20 cellular contexts compared by ENCODE assay signal in genomic region chr3:11434697-11435096, GRCh38.
DNase-seq lines count a peak whose midpoint lies in the region; ATAC-seq and TF ChIP-seq lines count a peak whose summit lies in the region.
"Had no signal": no experiment of that assay in that cellular context is flagged by ENCODE, and none has a peak within 500 bp of the region (broad histone marks: within the 10 kb centered on the region; RNA-seq: fewer than 3 reads in every experiment).

No MANE protein-coding gene starts in this region.

- H3K36me3 ChIP-seq in ACC112 (ENCODE audit: insufficient read depth, low read length) (no peaks in the 10 kb centered on the region), smooth muscle cell (ENCODE audit: low read depth) (no peaks in the 10 kb centered on the region)
- H3K36me3 ChIP-seq in CD4-positive, alpha-beta memory T cell (ENCODE audit: insufficient read depth, low read length) = no peaks in the 10 kb centered on the region

- H3K9ac ChIP-seq in smooth muscle cell (ENCODE audit: low read depth) = peak overlapping the region; percentile 22

- H3K27me3 Mint-ChIP-seq in chondrocyte (ENCODE audit: low read depth) = no peaks in the 10 kb centered on the region
- no peaks in the 10 kb centered on the region for H3K27me3 Mint-ChIP-seq in CD4-positive, alpha-beta memory T cell
- H3K27me3 Mint-ChIP-seq: activated CD4-positive, alpha-beta T cell treated with anti-CD3 and anti-CD28 coated beads, Interleukin-2, amount 10 ng/mL, durations not matched to agents 24 days and 14 days; CD4-positive, CD25-positive, alpha-beta regulatory T cell had no signal

- H3K27me3 ChIP-seq in ACC112 (ENCODE audit: insufficient read depth, low read length) (no peaks in the 10 kb centered on the region), right cardiac atrium (ENCODE audit: control insufficient read depth, insufficient read depth) (no peaks in the 10 kb centered on the region), smooth muscle cell (ENCODE audit: low read depth) (no peaks in the 10 kb centered on the region)
- H3K27me3 ChIP-seq in CD4-positive, alpha-beta memory T cell (ENCODE audit: insufficient read depth, low read length) = no peaks in the 10 kb centered on the region

- no peak for DNase-seq in chondrocyte (ENCODE audit: low spot score)
- no peak for DNase-seq in right cardiac atrium
- no peak for DNase-seq in smooth muscle cell (lab: John Stamatoyannopoulos, UW; ENCODE audit: unreplicated experiment)
- DNase-seq in NCI-H187 (lab: John Stamatoyannopoulos, UW) = no peak
- no peak for DNase-seq in CD4-positive, alpha-beta memory T cell
- DNase-seq in stimulated activated CD8-positive, alpha-beta memory T cell treated with anti-CD3 and anti-CD28 coated beads, Interleukin-4, amount 100 ng/mL, for 48 hours = no peak
- DNase-seq: activated CD4-positive, alpha-beta T cell treated with anti-CD3 and anti-CD28 coated beads, Interleukin-2, amount 10 ng/mL, durations not matched to agents 24 days and 14 days; activated T-cell treated with anti-CD3 and anti-CD28 coated beads, Interleukin-2, amount 50 U/mL, for 4 hours; CD4-positive, CD25-positive, alpha-beta regulatory T cell; cortex of kidney; NCI-H1105; NCI-H2227 treated with DMSO at 0.1 percent for 48 hours; SHP77 treated with DMSO at 0.1 percent for 48 hours; stimulated activated CD4-positive, alpha-beta T cell treated with anti-CD3 and anti-CD28 coated beads, Interleukin-4, amount 100 ng/mL, for 24 hours had no signal

- no peak for TF ChIP-seq CTCF in chondrocyte (IDR thresholded peaks at IDR 0.05)
- TF ChIP-seq CTCF in smooth muscle cell (IDR thresholded peaks at IDR 0.05; ENCODE audit: borderline replicate concordance, insufficient read depth, poor library complexity, severe bottlenecking) = no peak

- H3K79me2 ChIP-seq in ACC112 (ENCODE audit: control insufficient read depth, insufficient read depth, low read length, unreplicated experiment) (no peaks in the 10 kb centered on the region), smooth muscle cell (ENCODE audit: low read depth) (no peaks in the 10 kb centered on the region)

- H2AFZ ChIP-seq in ACC112 (ENCODE audit: low read length, unreplicated experiment) (no peak overlapping the region), smooth muscle cell (ENCODE audit: low read depth) (no peak overlapping the region)

- H3K9me3 ChIP-seq in right cardiac atrium (ENCODE audit: control insufficient read depth, low read length) (no peaks in the 10 kb centered on the region), smooth muscle cell (replicated peaks; ENCODE audit: low read depth) (no peaks in the 10 kb centered on the region)
- no peaks in the 10 kb centered on the region for H3K9me3 ChIP-seq in CD4-positive, alpha-beta memory T cell (ENCODE audit: control insufficient read depth in 1 of 2, low read length in 2 of 2)
- H3K9me3 ChIP-seq: A549 had no signal

- peaks cover 4% of the 10 kb centered on the region for H3K9me3 Mint-ChIP-seq in chondrocyte (ENCODE audit: low read depth)
- H3K9me3 Mint-ChIP-seq in CD4-positive, alpha-beta memory T cell = no peaks in the 10 kb centered on the region
- H3K9me3 Mint-ChIP-seq: activated CD4-positive, alpha-beta T cell treated with anti-CD3 and anti-CD28 coated beads, Interleukin-2, amount 10 ng/mL, durations not matched to agents 24 days and 14 days; activated T-cell treated with anti-CD3 and anti-CD28 coated beads, Interleukin-2, amount 50 U/mL, for 4 hours; neural crest cell had no signal

- intact Hi-C loops in right cardiac atrium (cut with DNase I) = no loop called here
- intact Hi-C loops in CD4-positive, alpha-beta memory T cell (cut with micrococcal nuclease) = no loop called here

- peak overlapping the region; percentile 86 for H3K27ac Mint-ChIP-seq in chondrocyte (ENCODE audit: unreplicated experiment)
- H3K27ac Mint-ChIP-seq in CD4-positive, alpha-beta memory T cell = no peak overlapping the region
- H3K27ac Mint-ChIP-seq: activated CD4-positive, alpha-beta T cell treated with anti-CD3 and anti-CD28 coated beads, Interleukin-2, amount 10 ng/mL, durations not matched to agents 24 days and 14 days had no signal

- H3K4me2 ChIP-seq in smooth muscle cell = peak overlapping the region; percentile 55
- H3K4me2 ChIP-seq: A549 had no signal

- H3K4me1 Mint-ChIP-seq in chondrocyte (ENCODE audit: low read depth) = peaks cover 71% of the 10 kb centered on the region
- H3K4me1 Mint-ChIP-seq in CD4-positive, alpha-beta memory T cell = no peaks in the 10 kb centered on the region
- H3K4me1 Mint-ChIP-seq: activated CD4-positive, alpha-beta T cell treated with anti-CD3 and anti-CD28 coated beads, Interleukin-2, amount 10 ng/mL, durations not matched to agents 24 days and 14 days had no signal

- peak; percentile 15 to 45 for ATAC-seq in right cardiac atrium
- ATAC-seq in HG02870 (IDR thresholded peaks at IDR 0.05; ENCODE audit: unreplicated experiment) = no peak
- ATAC-seq: A549; activated T-cell treated with anti-CD3 and anti-CD28 coated beads, Interleukin-2, amount 50 U/mL, for 4 hours; esophagus mucosa had no signal

- no peak overlapping the region for H3K4me3 Mint-ChIP-seq in chondrocyte (ENCODE audit: unreplicated experiment)
- no peak overlapping the region for H3K4me3 Mint-ChIP-seq in CD4-positive, alpha-beta memory T cell
- H3K4me3 Mint-ChIP-seq: activated CD4-positive, alpha-beta T cell treated with anti-CD3 and anti-CD28 coated beads, Interleukin-2, amount 10 ng/mL, durations not matched to agents 24 days and 14 days; activated T-cell treated with anti-CD3 and anti-CD28 coated beads, Interleukin-2, amount 50 U/mL, for 4 hours; CD4-positive, CD25-positive, alpha-beta regulatory T cell; neural crest cell had no signal

- H4K20me1 ChIP-seq in smooth muscle cell (ENCODE audit: low read depth) = no peaks in the 10 kb centered on the region

- WGBS in right cardiac atrium = 65% methylated on average over 5 of the region's 5 CpGs
- 75% methylated on average over 5 of the region's 5 CpGs for WGBS in smooth muscle cell (ENCODE audit: low lambda C conversion rate)

- H3K27ac ChIP-seq in ACC112 (ENCODE audit: low read depth, low read length) (peak overlapping the region; percentile 77), right cardiac atrium (ENCODE audit: low read length) (no peak overlapping the region), smooth muscle cell (ENCODE audit: low read depth) (peak overlapping the region; percentile 88)
- H3K27ac ChIP-seq in CD4-positive, alpha-beta memory T cell (ENCODE audit: low read depth, low read length) = no peak overlapping the region
- H3K27ac ChIP-seq: A549 had no signal

- POLR2A ChIA-PET in CD4-positive, alpha-beta memory T cell (lab: Charles Lee; ENCODE audit: partially characterized antibody) = no interaction called here

- H3K4me1 ChIP-seq in ACC112 (ENCODE audit: control insufficient read depth, insufficient read depth, low read length, unreplicated experiment) = peaks cover 20% of the 10 kb centered on the region
- H3K4me1 ChIP-seq in right cardiac atrium (ENCODE audit: control insufficient read depth, insufficient read depth, low read length) = no peaks in the 10 kb centered on the region
- H3K4me1 ChIP-seq in smooth muscle cell (ENCODE audit: low read depth) = no peaks in the 10 kb centered on the region
- H3K4me1 ChIP-seq in CD4-positive, alpha-beta memory T cell (ENCODE audit: insufficient read depth, low read length) = no peaks in the 10 kb centered on the region
- H3K4me1 ChIP-seq: A549 had no signal

- H3F3A ChIP-seq in smooth muscle cell (ENCODE audit: low read depth) = no peaks in the 10 kb centered on the region

- no peak overlapping the region for H3K4me3 ChIP-seq in ACC112 (ENCODE audit: low read depth, low read length)
- H3K4me3 ChIP-seq in right cardiac atrium (ENCODE audit: low read length) = no peak overlapping the region
- H3K4me3 ChIP-seq in smooth muscle cell = no peak overlapping the region
- H3K4me3 ChIP-seq in CD4-positive, alpha-beta memory T cell (ENCODE audit: low read length in 2 of 2) = no peak overlapping the region
- H3K4me3 ChIP-seq: A549, lung had no signal

- CTCF ChIA-PET in CD4-positive, alpha-beta memory T cell (lab: Charles Lee; ENCODE audit: partially characterized antibody) = no interaction called here

- H3K36me3 Mint-ChIP-seq in chondrocyte (ENCODE audit: low read depth) = no peaks in the 10 kb centered on the region
- H3K36me3 Mint-ChIP-seq in CD4-positive, alpha-beta memory T cell = peaks cover 6 to 11% of the 10 kb centered on the region in 2 donors

Comparison
In these comparisons a context has a peak if more than half of its experiments do, and no peak if none do; other contexts are left out.
1. H3K27ac ChIP-seq: peak in ACC112 (single experiment) and smooth muscle cell (single experiment); none in right cardiac atrium (single experiment) and CD4-positive, alpha-beta memory T cell (single experiment).